In genomic region chr6:123681957-123682462, GRCh38 we compare ENCODE assay signal across 24 cellular contexts. TPM values are rescaled to one million over a fixed set of nuclear protein-coding genes. Genes with fewer than 3 reads are reported as not detected.
DNase-seq lines count a peak whose midpoint lies in the region; TF ChIP-seq lines count a peak whose summit lies in the region.
"Had no signal": no experiment of that assay in that cellular context is flagged by ENCODE, and none has a peak within 500 bp of the region (broad histone marks: within the 10 kb centered on the region; RNA-seq: fewer than 3 reads in every experiment).

No MANE protein-coding gene starts in this region.

- no peak overlapping the region for H3K4ac ChIP-seq in mesendoderm (ENCODE audit: low read depth, low read length)

- H3K18ac ChIP-seq in mesendoderm (ENCODE audit: low read length): no peak overlapping the region

- H3K27ac ChIP-seq in mesendoderm (ENCODE audit: low read depth, low read length): no peak overlapping the region
- H3K27ac ChIP-seq in stomach: no peak overlapping the region
- H3K27ac ChIP-seq: BLaER1, Peyer's patch, SK-N-MC had no signal

- DNase-seq in NCI-H2171 treated with DMSO at 0.1 percent for 48 hours (lab: John Stamatoyannopoulos, UW): peak; percentile 44
- no peak for DNase-seq in NCI-H2171 (lab: John Stamatoyannopoulos, UW)
- peak; percentile 90 for DNase-seq in NCI-H82 (lab: John Stamatoyannopoulos, UW)
- peak; percentile 59 for DNase-seq in mesendoderm
- no peak for DNase-seq in activated T-cell treated with anti-CD3 and anti-CD28 coated beads, Interleukin-2, amount 50 U/mL, for 1 hour
- no peak for DNase-seq in stomach
- no peak for DNase-seq in NCI-H1092 (lab: John Stamatoyannopoulos, UW)
- DNase-seq: CD4-positive, CD25-positive, alpha-beta regulatory T cell; DMS53; GOT3; IMR-90; KG1; MG63; NCI-H187 treated with DMSO at 0.1 percent for 48 hours; NCI-H345; NCI-H526; Peyer's patch; SHP77 treated with DMSO at 0.1 percent for 48 hours had no signal

- intact Hi-C loops in stomach (cut with DNase I; ENCODE audit: low total_unique reads): no loop called here

- H3K9ac ChIP-seq in mesendoderm (ENCODE audit: low read length): no peak overlapping the region
- H3K9ac ChIP-seq: BLaER1 had no signal

- H3K23ac ChIP-seq in mesendoderm (ENCODE audit: low read length): no peak overlapping the region

- no peak for TF ChIP-seq EP300 in stomach (IDR thresholded peaks at IDR 0.05)

- no peaks in the 10 kb centered on the region for H3K79me2 ChIP-seq in mesendoderm (ENCODE audit: control insufficient read depth, insufficient read depth, low read length)

- no peak overlapping the region for H3K4me3 ChIP-seq in mesendoderm (ENCODE audit: low read length)
- H3K4me3 ChIP-seq in stomach: no peak overlapping the region
- H3K4me3 ChIP-seq: BLaER1, MG63, Peyer's patch, SK-N-MC had no signal

- no peaks in the 10 kb centered on the region for H3K4me1 ChIP-seq in mesendoderm (ENCODE audit: control insufficient read depth, low read depth, low read length)
- H3K4me1 ChIP-seq in stomach: no peaks in the 10 kb centered on the region
- H3K4me1 ChIP-seq: BLaER1, Peyer's patch had no signal

- no peak overlapping the region for H3K56ac ChIP-seq in mesendoderm (ENCODE audit: low read length)

- no peak overlapping the region for H4K8ac ChIP-seq in mesendoderm (ENCODE audit: low read depth, low read length)

- TF ChIP-seq POLR2A in stomach (IDR thresholded peaks at IDR 0.05): no peak

- H4K5ac ChIP-seq in mesendoderm (ENCODE audit: low read length): no peak overlapping the region

- no peaks in the 10 kb centered on the region for H3K27me3 ChIP-seq in mesendoderm (ENCODE audit: insufficient read depth, low read length, poor library complexity)
- H3K27me3 ChIP-seq in stomach: no peaks in the 10 kb centered on the region
- H3K27me3 ChIP-seq: BLaER1, MG63, Peyer's patch had no signal

- no peak for TF ChIP-seq CTCF in stomach (IDR thresholded peaks at IDR 0.05)

- H2AK5ac ChIP-seq in mesendoderm (ENCODE audit: low read length): no peak overlapping the region

- no peaks in the 10 kb centered on the region for H3K79me1 ChIP-seq in mesendoderm (ENCODE audit: low read length)

- H3K9me3 ChIP-seq in stomach: no peaks in the 10 kb centered on the region
- H3K9me3 ChIP-seq: BLaER1, MG63, Peyer's patch had no signal

- H2BK15ac ChIP-seq in mesendoderm (replicated peaks; ENCODE audit: low read depth): no peak overlapping the region

- no peak overlapping the region for H3K4me2 ChIP-seq in mesendoderm (ENCODE audit: low read length)
- H3K4me2 ChIP-seq: BLaER1 had no signal

- H2BK5ac ChIP-seq in mesendoderm (ENCODE audit: low read length): no peak overlapping the region

- no peaks in the 10 kb centered on the region for H3K36me3 ChIP-seq in mesendoderm (ENCODE audit: control insufficient read depth, insufficient read depth, low read length)
- no peaks in the 10 kb centered on the region for H3K36me3 ChIP-seq in stomach
- H3K36me3 ChIP-seq: BLaER1, MG63, Peyer's patch had no signal

- H2BK120ac ChIP-seq in mesendoderm (ENCODE audit: low read depth, low read length): no peak overlapping the region

- WGBS in mesendoderm (ENCODE audit: extremely low coverage, insufficient coverage, low lambda C conversion rate): no CpG with 5 or more reads among the region's 1 CpG
- WGBS in stomach, 5 donors: 69 to 83% (median 75%) methylated on average over 1 of the region's 1 CpG

RNA-seq across cellular contexts. Expression of gene TRDN, which starts 45.3 kb away (rescaled TPM):
- 123 TPM for polyA plus RNA-seq in mesendoderm (2013, experiment 1 of 2)
- polyA plus RNA-seq in mesendoderm (2013, experiment 2 of 2): 118 TPM
- under 1 TPM in 1 of 5 donors, not detected in 4; 0.18 TPM for total RNA-seq in stomach
- 1 to 10 TPM in 1 of 3 donors, not detected in 2; 2.4 TPM for polyA plus RNA-seq in stomach
- total RNA-seq: CD4-positive, CD25-positive, alpha-beta regulatory T cell; G401; IMR-90; OCI-LY7; Peyer's patch; T-helper 1 cell treated with Interleukin-12 subunit alpha and Interleukin-12 subunit beta and Interleukin-4 antibody, amounts not matched to agents 30 ng/mL and 1 ng/mL, for 36 hours had no signal
- polyA plus RNA-seq: AG04450; CD4-positive, CD25-positive, alpha-beta regulatory T cell; IMR-90 had no signal

Comparison
In these comparisons a context has a peak if more than half of its experiments do, and no peak if none do; other contexts are left out.
1. DNase-seq: peak in NCI-H2171 treated with DMSO at 0.1 percent for 48 hours (single experiment), NCI-H82 (single experiment) and mesendoderm (single experiment); none in NCI-H2171 (single experiment), activated T-cell treated with anti-CD3 and anti-CD28 coated beads, Interleukin-2, amount 50 U/mL, for 1 hour (single experiment), stomach (single experiment) and NCI-H1092 (single experiment).